Comparison of ENCODE assay signal across 10 cellular contexts in genomic region chr21:33419538-33420123, GRCh38. TPM values are rescaled to one million over a fixed set of nuclear protein-coding genes. Genes with fewer than 3 reads are reported as not detected.
A peak's percentile ranks its signal among the peaks of the same experiment; 100 is the strongest.
DNase-seq lines count a peak whose midpoint lies in the region; ATAC-seq and TF ChIP-seq lines count a peak whose summit lies in the region.
"Had no signal": no experiment of that assay in that cellular context is flagged by ENCODE, and none has a peak within 500 bp of the region (broad histone marks: within the 10 kb centered on the region; RNA-seq: fewer than 3 reads in every experiment).

No MANE protein-coding gene starts in this region.

- ATAC-seq in left colon (peak; percentile 31), HG02678 (IDR thresholded peaks at IDR 0.05; ENCODE audit: unreplicated experiment) (no peak), GM19328 (IDR thresholded peaks at IDR 0.05; ENCODE audit: unreplicated experiment) (no peak), HG03565 (IDR thresholded peaks at IDR 0.05; ENCODE audit: unreplicated experiment) (no peak)

- H4K5ac ChIP-seq in mesendoderm (ENCODE audit: low read length): no peak overlapping the region

- H3K27ac ChIP-seq in brain microvascular endothelial cell (peak overlapping the region; percentile 49), mesendoderm (ENCODE audit: low read depth, low read length) (no peak overlapping the region)

- H3K56ac ChIP-seq in mesendoderm (ENCODE audit: low read length): no peak overlapping the region

- no peak overlapping the region for H3K4me2 ChIP-seq in mesendoderm (ENCODE audit: low read length)

- WGBS in mesendoderm (ENCODE audit: extremely low coverage, insufficient coverage, low lambda C conversion rate): no CpG with 5 or more reads among the region's 12 CpGs

- intact Hi-C loops in left colon (cut with DNase I, micrococcal nuclease): no loop called here

- H2BK15ac ChIP-seq in mesendoderm (replicated peaks; ENCODE audit: low read depth): no peak overlapping the region

- H3K23ac ChIP-seq in mesendoderm (ENCODE audit: low read length): no peak overlapping the region

- H3K4ac ChIP-seq in mesendoderm (ENCODE audit: low read depth, low read length): no peak overlapping the region

- in situ Hi-C loops in brain microvascular endothelial cell (cut with HindIII; ENCODE audit: low pct_ligation_motif_present, low sequenced_read_pairs): no loop called here

- DNase-seq in HS-5 (ENCODE audit: low read depth) (peak; percentile 53), brain microvascular endothelial cell (peak; percentile 53), left colon (no peak), stromal cell of bone marrow (ENCODE audit: low read depth) (peak; percentile 80), mesendoderm (no peak)
- DNase-seq: DMS79, Karpas-422 had no signal

- no peak overlapping the region for H2BK5ac ChIP-seq in mesendoderm (ENCODE audit: low read length)

- no peak overlapping the region for H3K18ac ChIP-seq in mesendoderm (ENCODE audit: low read length)

- peaks cover 3% of the 10 kb centered on the region for H3K79me2 ChIP-seq in mesendoderm (ENCODE audit: control insufficient read depth, insufficient read depth, low read length)

- H3K27me3 ChIP-seq in brain microvascular endothelial cell (replicated peaks) (no peaks in the 10 kb centered on the region), mesendoderm (ENCODE audit: insufficient read depth, low read length, poor library complexity) (no peaks in the 10 kb centered on the region)

- H3K4me3 ChIP-seq in brain microvascular endothelial cell (ENCODE audit: low read depth, low read length) (no peak overlapping the region), mesendoderm (ENCODE audit: low read length) (no peak overlapping the region)

- no peaks in the 10 kb centered on the region for H3K4me1 ChIP-seq in mesendoderm (ENCODE audit: control insufficient read depth, low read depth, low read length)

- no peak overlapping the region for H3K9ac ChIP-seq in mesendoderm (ENCODE audit: low read length)

- no peak for TF ChIP-seq CTCF in brain microvascular endothelial cell (IDR thresholded peaks at IDR 0.05; ENCODE audit: low read depth, low read length, missing control alignments)

- peaks cover 68% of the 10 kb centered on the region for H3K36me3 ChIP-seq in brain microvascular endothelial cell (replicated peaks)
- peaks cover 10% of the 10 kb centered on the region for H3K36me3 ChIP-seq in mesendoderm (ENCODE audit: control insufficient read depth, insufficient read depth, low read length)

- no peak overlapping the region for H2AK5ac ChIP-seq in mesendoderm (ENCODE audit: low read length)

- no peak overlapping the region for H2BK120ac ChIP-seq in mesendoderm (ENCODE audit: low read depth, low read length)

- H4K8ac ChIP-seq in mesendoderm (ENCODE audit: low read depth, low read length): no peak overlapping the region

- peaks cover 7% of the 10 kb centered on the region for H3K79me1 ChIP-seq in mesendoderm (ENCODE audit: low read length)

RNA-seq across cellular contexts. Expression of gene IFNGR2, which starts 16.4 kb away (rescaled TPM):
- total RNA-seq in left colon: 100 to 1,000 TPM in 1 of 2 donors, 10 to 100 TPM in 1; 71.9 to 140 TPM
- 26.1 TPM for polyA plus RNA-seq in mesendoderm (2013, experiment 1 of 2)
- polyA plus RNA-seq in mesendoderm (2013, experiment 2 of 2): 27.0 TPM

Comparison
In these comparisons a context has a peak if more than half of its experiments do, and no peak if none do; other contexts are left out.
1. DNase-seq: peak in HS-5 (single experiment), brain microvascular endothelial cell (single experiment) and stromal cell of bone marrow (single experiment); none in left colon (0 of 2) and mesendoderm (single experiment).